In genomic region chr1:38028671-38029070, GRCh38 we compare ENCODE assay signal across 10 cellular contexts. TPM values are rescaled to one million over a fixed set of nuclear protein-coding genes. Genes with fewer than 3 reads are reported as not detected.
DNase-seq lines count a peak whose midpoint lies in the region; ATAC-seq and TF ChIP-seq lines count a peak whose summit lies in the region.
"Had no signal": no experiment of that assay in that cellular context is flagged by ENCODE, and none has a peak within 500 bp of the region (broad histone marks: within the 10 kb centered on the region; RNA-seq: fewer than 3 reads in every experiment).

No MANE protein-coding gene starts in this region.

- H3K4me2 ChIP-seq in trophoblast cell (ENCODE audit: low read length): no peak overlapping the region

- peaks cover 6% of the 10 kb centered on the region for H3K79me1 ChIP-seq in trophoblast cell (ENCODE audit: low read length)

- H3K4me1 ChIP-seq in trophoblast cell (ENCODE audit: control insufficient read depth in 1 of 2, insufficient read depth in 2 of 2, low read length in 2 of 2): peaks cover 17 to 19% of the 10 kb centered on the region in 2 experiments
- peaks cover 14 to 20% (median 18%) of the 10 kb centered on the region in 4 donors for H3K4me1 ChIP-seq in transverse colon

- no peak overlapping the region for H3K18ac ChIP-seq in trophoblast cell (ENCODE audit: low read length)

- TF ChIP-seq CTCF in transverse colon (IDR thresholded peaks at IDR 0.05): no peak

- H3K36me3 ChIP-seq in trophoblast cell (ENCODE audit: control insufficient read depth in 1 of 2, insufficient read depth in 2 of 2, low read length in 2 of 2) (peaks cover 18 to 23% of the 10 kb centered on the region in 2 experiments), transverse colon (peaks cover 0 to 15% (median 6%) of the 10 kb centered on the region in 4 donors)

- H3K36me3 Mint-ChIP-seq in activated naive CD4-positive, alpha-beta T cell treated with anti-CD3 and anti-CD28 coated beads, Interleukin-2, amount 50 U/mL, for 24 hours: peaks cover 8% of the 10 kb centered on the region
- peaks cover 10% of the 10 kb centered on the region for H3K36me3 Mint-ChIP-seq in activated naive CD4-positive, alpha-beta T cell treated with anti-CD3 and anti-CD28 coated beads, Interleukin-2, amount 10 ng/mL, durations not matched to agents 7 days and 5 days
- peaks cover 36% of the 10 kb centered on the region for H3K36me3 Mint-ChIP-seq in dendritic cell treated with granulocyte-macrophage colony-stimulating factor and Interleukin-4, amounts not matched to agents 40 ng/mL and 50 ng/mL, for 4 days (ENCODE audit: low read depth)
- H3K36me3 Mint-ChIP-seq in stimulated activated effector memory CD8-positive, alpha-beta T cell treated with anti-CD3 and anti-CD28 coated beads, Interleukin-12 subunit alpha, Interleukin-12 subunit beta, amount 100 ng/mL, for 72 hours: peaks cover 48% of the 10 kb centered on the region

- H2AFZ ChIP-seq in trophoblast cell (ENCODE audit: insufficient read depth, low read length, poor library complexity): no peak overlapping the region

- H3K4me3 ChIP-seq in trophoblast cell (ENCODE audit: low read depth, low read length): no peak overlapping the region
- no peak overlapping the region for H3K4me3 ChIP-seq in transverse colon

- DNase-seq in activated naive CD4-positive, alpha-beta T cell treated with anti-CD3 and anti-CD28 coated beads, Interleukin-2, amount 10 ng/mL, durations not matched to agents 7 days and 5 days: no peak
- DNase-seq in NCI-H82 (lab: John Stamatoyannopoulos, UW): peak; percentile 88
- DNase-seq in stimulated activated effector memory CD8-positive, alpha-beta T cell treated with anti-CD3 and anti-CD28 coated beads, Interleukin-12 subunit alpha, Interleukin-12 subunit beta, amount 100 ng/mL, for 72 hours (ENCODE audit: low spot score in 2 of 2): no peak
- DNase-seq in trophoblast cell: no peak
- no peak for DNase-seq in transverse colon
- no peak for DNase-seq in NCI-H774 (lab: John Stamatoyannopoulos, UW)
- DNase-seq: C1 segment of cervical spinal cord, hippocampal formation had no signal

- no peak overlapping the region for H2BK5ac ChIP-seq in trophoblast cell (ENCODE audit: low read depth, low read length, poor library complexity)

- no peak for TF ChIP-seq POLR2A in transverse colon (IDR thresholded peaks at IDR 0.05)

- WGBS in trophoblast cell (ENCODE audit: extremely low coverage, insufficient coverage, insufficient read length): no CpG with 5 or more reads among the region's 2 CpGs
- WGBS in transverse colon (ENCODE audit: low coverage in 1 of 2), 2 donors: 74% methylated on average over 2 of the region's 2 CpGs; no CpG with 5 or more reads in 1 of the 2 donors

- no peak overlapping the region for H2BK120ac ChIP-seq in trophoblast cell (ENCODE audit: insufficient read depth, low read length, poor library complexity)

- H2BK12ac ChIP-seq in trophoblast cell (ENCODE audit: low read length): no peak overlapping the region

- peaks cover 55% of the 10 kb centered on the region for H3K4me1 Mint-ChIP-seq in activated naive CD4-positive, alpha-beta T cell treated with anti-CD3 and anti-CD28 coated beads, Interleukin-2, amount 50 U/mL, for 24 hours
- H3K4me1 Mint-ChIP-seq in activated naive CD4-positive, alpha-beta T cell treated with anti-CD3 and anti-CD28 coated beads, Interleukin-2, amount 10 ng/mL, durations not matched to agents 7 days and 5 days: peaks cover 51% of the 10 kb centered on the region
- peaks cover 42% of the 10 kb centered on the region for H3K4me1 Mint-ChIP-seq in dendritic cell treated with granulocyte-macrophage colony-stimulating factor and Interleukin-4, amounts not matched to agents 40 ng/mL and 50 ng/mL, for 4 days (ENCODE audit: low read depth)
- peaks cover 57% of the 10 kb centered on the region for H3K4me1 Mint-ChIP-seq in stimulated activated effector memory CD8-positive, alpha-beta T cell treated with anti-CD3 and anti-CD28 coated beads, Interleukin-12 subunit alpha, Interleukin-12 subunit beta, amount 100 ng/mL, for 72 hours

- CTCF ChIA-PET in activated naive CD4-positive, alpha-beta T cell treated with anti-CD3 and anti-CD28 coated beads, Interleukin-2, amount 10 ng/mL, durations not matched to agents 7 days and 5 days (lab: Charles Lee): interaction anchor here (0.7 to 4.4 kb wide), 6 partner anchors 9 to 42 kb away, joined by 3 to 25 read pairs (median 4); partner anchors contain the start of gene UTP11

- no peak overlapping the region for H4K8ac ChIP-seq in trophoblast cell (ENCODE audit: low read depth, low read length)

- H3K4ac ChIP-seq in trophoblast cell (ENCODE audit: low read depth, low read length): no peak overlapping the region

- no peak overlapping the region for H3K14ac ChIP-seq in trophoblast cell (ENCODE audit: low read length)

- in situ Hi-C loops in transverse colon (cut with MboI; ENCODE audit: low pct_ligation_motif_present in 1 of 4, low pct_unique_long_range_greater_than_20kb in 1 of 4, low sequenced_read_pairs in 3 of 4): loop anchor here in 2 of 4 donors (10.0 to 25.0 kb wide), 2 partner anchors 806 to 809 kb away; no protein-coding TSS in a partner anchor

- H3K9me3 ChIP-seq in trophoblast cell (ENCODE audit: insufficient read depth, low read depth, low read length) (no peaks in the 10 kb centered on the region), transverse colon (no peaks in the 10 kb centered on the region)

- no peaks in the 10 kb centered on the region for H3K79me2 ChIP-seq in trophoblast cell (ENCODE audit: control insufficient read depth, insufficient read depth, low read length, poor library complexity)

- no peak overlapping the region for H3K23ac ChIP-seq in trophoblast cell (ENCODE audit: low read length)

- intact Hi-C loops in dendritic cell treated with granulocyte-macrophage colony-stimulating factor and Interleukin-4, amounts not matched to agents 40 ng/mL and 50 ng/mL, for 4 days (cut with micrococcal nuclease): loop anchor here (5.0 kb wide), 1 partner anchor 809 kb away; no protein-coding TSS in a partner anchor
- intact Hi-C loops in transverse colon (cut with DNase I; ENCODE audit: low total_unique reads): no loop called here

- no peak for ATAC-seq in stimulated activated effector memory CD8-positive, alpha-beta T cell treated with anti-CD3 and anti-CD28 coated beads, Interleukin-12 subunit alpha, Interleukin-12 subunit beta, amount 100 ng/mL, for 72 hours

- H4K12ac ChIP-seq in trophoblast cell (ENCODE audit: low read depth, low read length): no peak overlapping the region

- H3K27me3 ChIP-seq in trophoblast cell (ENCODE audit: insufficient read depth, low read length): no peaks in the 10 kb centered on the region
- H3K27me3 ChIP-seq in transverse colon: peaks cover 8% of the 10 kb centered on the region

- no peak overlapping the region for H4K91ac ChIP-seq in trophoblast cell (ENCODE audit: low read depth, low read length)

- no peaks in the 10 kb centered on the region for H3K9me3 Mint-ChIP-seq in activated naive CD4-positive, alpha-beta T cell treated with anti-CD3 and anti-CD28 coated beads, Interleukin-2, amount 50 U/mL, for 24 hours
- no peaks in the 10 kb centered on the region for H3K9me3 Mint-ChIP-seq in activated naive CD4-positive, alpha-beta T cell treated with anti-CD3 and anti-CD28 coated beads, Interleukin-2, amount 10 ng/mL, durations not matched to agents 7 days and 5 days
- no peaks in the 10 kb centered on the region for H3K9me3 Mint-ChIP-seq in dendritic cell treated with granulocyte-macrophage colony-stimulating factor and Interleukin-4, amounts not matched to agents 40 ng/mL and 50 ng/mL, for 4 days
- H3K9me3 Mint-ChIP-seq in stimulated activated effector memory CD8-positive, alpha-beta T cell treated with anti-CD3 and anti-CD28 coated beads, Interleukin-12 subunit alpha, Interleukin-12 subunit beta, amount 100 ng/mL, for 72 hours: no peaks in the 10 kb centered on the region

- H3K4me3 Mint-ChIP-seq in activated naive CD4-positive, alpha-beta T cell treated with anti-CD3 and anti-CD28 coated beads, Interleukin-2, amount 50 U/mL, for 24 hours: peak overlapping the region; percentile 71
- no peak overlapping the region for H3K4me3 Mint-ChIP-seq in activated naive CD4-positive, alpha-beta T cell treated with anti-CD3 and anti-CD28 coated beads, Interleukin-2, amount 10 ng/mL, durations not matched to agents 7 days and 5 days
- no peak overlapping the region for H3K4me3 Mint-ChIP-seq in dendritic cell treated with granulocyte-macrophage colony-stimulating factor and Interleukin-4, amounts not matched to agents 40 ng/mL and 50 ng/mL, for 4 days
- peak overlapping the region; percentile 64 for H3K4me3 Mint-ChIP-seq in stimulated activated effector memory CD8-positive, alpha-beta T cell treated with anti-CD3 and anti-CD28 coated beads, Interleukin-12 subunit alpha, Interleukin-12 subunit beta, amount 100 ng/mL, for 72 hours

- H3K27ac ChIP-seq in trophoblast cell (ENCODE audit: low read depth, low read length) (no peak overlapping the region), transverse colon (no peak overlapping the region)

- peak overlapping the region; percentile 92 for H3K27ac Mint-ChIP-seq in activated naive CD4-positive, alpha-beta T cell treated with anti-CD3 and anti-CD28 coated beads, Interleukin-2, amount 50 U/mL, for 24 hours
- no peak overlapping the region for H3K27ac Mint-ChIP-seq in activated naive CD4-positive, alpha-beta T cell treated with anti-CD3 and anti-CD28 coated beads, Interleukin-2, amount 10 ng/mL, durations not matched to agents 7 days and 5 days
- H3K27ac Mint-ChIP-seq in dendritic cell treated with granulocyte-macrophage colony-stimulating factor and Interleukin-4, amounts not matched to agents 40 ng/mL and 50 ng/mL, for 4 days: peak overlapping the region; percentile 55
- peak overlapping the region; percentile 91 for H3K27ac Mint-ChIP-seq in stimulated activated effector memory CD8-positive, alpha-beta T cell treated with anti-CD3 and anti-CD28 coated beads, Interleukin-12 subunit alpha, Interleukin-12 subunit beta, amount 100 ng/mL, for 72 hours

- no peak overlapping the region for H2AK5ac ChIP-seq in trophoblast cell (ENCODE audit: low read length)

- no peak for TF ChIP-seq EP300 in transverse colon (IDR thresholded peaks at IDR 0.05; ENCODE audit: low read depth)

- H3K9ac ChIP-seq in trophoblast cell (ENCODE audit: low read length): no peak overlapping the region

- no peaks in the 10 kb centered on the region for H3K27me3 Mint-ChIP-seq in activated naive CD4-positive, alpha-beta T cell treated with anti-CD3 and anti-CD28 coated beads, Interleukin-2, amount 50 U/mL, for 24 hours
- no peaks in the 10 kb centered on the region for H3K27me3 Mint-ChIP-seq in activated naive CD4-positive, alpha-beta T cell treated with anti-CD3 and anti-CD28 coated beads, Interleukin-2, amount 10 ng/mL, durations not matched to agents 7 days and 5 days
- peaks cover 17% of the 10 kb centered on the region for H3K27me3 Mint-ChIP-seq in dendritic cell treated with granulocyte-macrophage colony-stimulating factor and Interleukin-4, amounts not matched to agents 40 ng/mL and 50 ng/mL, for 4 days

RNA-seq across cellular contexts. Expression of gene UTP11, which starts 16.1 kb away (rescaled TPM):
- 56.4 and 56.8 TPM in 2 replicates for polyA plus RNA-seq in trophoblast cell (2013)
- 10 to 100 TPM in 2 of 4 donors, 1 to 10 TPM in 2; 3.2 to 22.2 (median 15.3) TPM for total RNA-seq in transverse colon

RNA-seq across cellular contexts. Expression of gene POU3F1, which starts 17.9 kb away (rescaled TPM):
- polyA plus RNA-seq in trophoblast cell (2013): 0.44 and 0.46 TPM in 2 replicates
- total RNA-seq in transverse colon: not detected

RNA-seq across cellular contexts. Expression of gene FHL3, which starts 23.4 kb away (rescaled TPM):
- polyA plus RNA-seq in trophoblast cell (2013): 56.9 and 57.3 TPM in 2 replicates
- 10 to 100 TPM in 3 of 4 donors, 1 to 10 TPM in 1; 3.0 to 19.1 (median 12.2) TPM for total RNA-seq in transverse colon

RNA-seq across cellular contexts. Expression of gene SF3A3, which starts 38.8 kb away (rescaled TPM):
- 33.9 and 37.1 TPM in 2 replicates for polyA plus RNA-seq in trophoblast cell (2013)
- 10 to 100 TPM; 17.7 to 55.0 (median 39.5) TPM for total RNA-seq in transverse colon

Comparison
In these comparisons a context has a peak if more than half of its experiments do, and no peak if none do; other contexts are left out.
1. H3K4me3 Mint-ChIP-seq: peak in activated naive CD4-positive, alpha-beta T cell treated with anti-CD3 and anti-CD28 coated beads, Interleukin-2, amount 50 U/mL, for 24 hours (single experiment) and stimulated activated effector memory CD8-positive, alpha-beta T cell treated with anti-CD3 and anti-CD28 coated beads, Interleukin-12 subunit alpha, Interleukin-12 subunit beta, amount 100 ng/mL, for 72 hours (single experiment); none in activated naive CD4-positive, alpha-beta T cell treated with anti-CD3 and anti-CD28 coated beads, Interleukin-2, amount 10 ng/mL, durations not matched to agents 7 days and 5 days (single experiment) and dendritic cell treated with granulocyte-macrophage colony-stimulating factor and Interleukin-4, amounts not matched to agents 40 ng/mL and 50 ng/mL, for 4 days (single experiment).